ENCODE assay signal across 10 cellular contexts in genomic region chr1:26283871-26284596, GRCh38. TPM values are rescaled to one million over a fixed set of nuclear protein-coding genes. Genes with fewer than 3 reads are reported as not detected.
DNase-seq lines count a peak whose midpoint lies in the region; ATAC-seq and TF ChIP-seq lines count a peak whose summit lies in the region.
"Had no signal": no experiment of that assay in that cellular context is flagged by ENCODE, and none has a peak within 500 bp of the region (broad histone marks: within the 10 kb centered on the region; RNA-seq: fewer than 3 reads in every experiment).

No MANE protein-coding gene starts in this region.

- no peak overlapping the region for H3K27ac ChIP-seq in neural progenitor cell

- peak; percentile 43 for DNase-seq in CD14-positive monocyte (ENCODE audit: low spot score)
- peak; percentile 21 for DNase-seq in M059J (ENCODE audit: low read depth)
- DNase-seq in MCF 10A (ENCODE audit: unreplicated experiment): no peak
- DNase-seq in neural progenitor cell (ENCODE audit: low spot score): no peak
- DNase-seq in DMS 273 treated with DMSO at 0.1 percent for 48 hours (lab: John Stamatoyannopoulos, UW): no peak
- DNase-seq in cerebellar nuclear complex (lab: John Stamatoyannopoulos, UW): no peak
- DNase-seq in NCI-H2196 treated with DMSO at 0.1 percent for 48 hours (lab: John Stamatoyannopoulos, UW; ENCODE audit: unreplicated experiment): no peak
- DNase-seq: NCI-H2171 had no signal

- H2AFZ ChIP-seq in neural progenitor cell (replicated peaks): no peak overlapping the region

- H3K4me2 ChIP-seq in neural progenitor cell: no peak overlapping the region

- intact Hi-C loops in CD14-positive monocyte (cut with micrococcal nuclease) (loop anchor here (1.0 to 2.0 kb wide), 2 partner anchors 8 to 37 kb away; no protein-coding TSS in a partner anchor), MCF 10A (cut with micrococcal nuclease) (no loop called here)

- H3K79me2 ChIP-seq in neural progenitor cell (ENCODE audit: low read depth): peaks cover 23% of the 10 kb centered on the region

- H3K27me3 ChIP-seq in neural progenitor cell: no peaks in the 10 kb centered on the region

- no peaks in the 10 kb centered on the region for H3K9me3 Mint-ChIP-seq in CD14-positive monocyte
- no peaks in the 10 kb centered on the region for H3K9me3 Mint-ChIP-seq in MCF 10A (ENCODE audit: unreplicated experiment)
- H3K9me3 Mint-ChIP-seq in neural progenitor cell: no peaks in the 10 kb centered on the region
- H3K9me3 Mint-ChIP-seq: nephron had no signal

- H3K4me3 Mint-ChIP-seq in CD14-positive monocyte (peak overlapping the region; percentile 70 to 86), MCF 10A (ENCODE audit: unreplicated experiment) (no peak overlapping the region), neural progenitor cell (no peak overlapping the region)

- peaks cover 36% of the 10 kb centered on the region for H3F3A ChIP-seq in neural progenitor cell (ENCODE audit: low read depth)

- no peaks in the 10 kb centered on the region for H3K36me3 ChIP-seq in neural progenitor cell

- H3K4me1 Mint-ChIP-seq in CD14-positive monocyte: peaks cover 88% of the 10 kb centered on the region
- H3K4me1 Mint-ChIP-seq in MCF 10A (ENCODE audit: insufficient read depth, unreplicated experiment): peaks cover 47% of the 10 kb centered on the region
- peaks cover 63% of the 10 kb centered on the region for H3K4me1 Mint-ChIP-seq in neural progenitor cell

- H3K27ac Mint-ChIP-seq in CD14-positive monocyte (peak overlapping the region; percentile 96 to 100 (median 100)), MCF 10A (ENCODE audit: low read depth, unreplicated experiment) (peak overlapping the region; percentile 8), neural progenitor cell (peak overlapping the region; percentile 84)

- no peak for TF ChIP-seq CTCF in CD14-positive monocyte (IDR thresholded peaks at IDR 0.05)
- TF ChIP-seq CTCF in MCF 10A (IDR thresholded peaks at IDR 0.05; ENCODE audit: unreplicated experiment): no peak
- no peak for TF ChIP-seq CTCF in neural progenitor cell (IDR thresholded peaks at IDR 0.05)

- ATAC-seq in HG02610 (IDR thresholded peaks at IDR 0.05; ENCODE audit: unreplicated experiment): no peak

- no peak overlapping the region for H3K4me3 ChIP-seq in neural progenitor cell

- H3K9me3 ChIP-seq in neural progenitor cell (ENCODE audit: low read depth): no peaks in the 10 kb centered on the region

- H4K20me1 ChIP-seq in neural progenitor cell (ENCODE audit: low read depth): peaks cover 11% of the 10 kb centered on the region

- peaks cover 47 to 58% of the 10 kb centered on the region in 2 donors for H3K36me3 Mint-ChIP-seq in CD14-positive monocyte
- H3K36me3 Mint-ChIP-seq in MCF 10A (ENCODE audit: insufficient read depth, unreplicated experiment): peaks cover 24% of the 10 kb centered on the region
- peaks cover 3% of the 10 kb centered on the region for H3K36me3 Mint-ChIP-seq in neural progenitor cell

- peaks cover 26% of the 10 kb centered on the region for H3K4me1 ChIP-seq in neural progenitor cell

- H3K9ac ChIP-seq in neural progenitor cell: no peak overlapping the region

- H3K27me3 Mint-ChIP-seq in CD14-positive monocyte (ENCODE audit: low read depth in 3 of 3) (peaks cover 0 to 9% (median 4%) of the 10 kb centered on the region in 3 donors), MCF 10A (ENCODE audit: insufficient read depth, unreplicated experiment) (no peaks in the 10 kb centered on the region), neural progenitor cell (ENCODE audit: insufficient read depth, low read depth) (peaks cover 5% of the 10 kb centered on the region)

- no TSS peak for BruUV-seq in MCF 10A (replicated peaks; lab: Mats Ljungman, UMichigan)

- POLR2A ChIA-PET in MCF 10A (lab: Yijun Ruan, JAX): interaction anchor here (0.9 to 1.6 kb wide), 7 partner anchors 9 to 148 kb away, joined by 3 to 5 read pairs (median 3); partner anchors contain the start of genes CEP85 and DHDDS

- CTCF ChIA-PET in MCF 10A (lab: Yijun Ruan, JAX): interaction anchor here (0.8 to 2.7 kb wide), 16 partner anchors 9 to 148 kb away, joined by 3 to 21 read pairs (median 6); partner anchors contain the start of genes DHDDS and UBXN11

RNA-seq across cellular contexts. Expression of gene SH3BGRL3, which starts 4.1 kb away (rescaled TPM):
- 1,000 to 10,000 TPM; 1,706 to 1,744 TPM for polyA plus RNA-seq in CD14-positive monocyte
- 268 and 302 TPM in 2 replicates for total RNA-seq in M059J (2014; rRNA removed; shearing (Covaris generic))
- 133 and 170 TPM in 2 replicates for total RNA-seq in MCF 10A (2022)
- 15.6 and 41.9 TPM in 2 replicates for total RNA-seq in neural progenitor cell (ENCODE audit: low replicate concordance)

RNA-seq across cellular contexts. Expression of gene UBXN11, which starts 22.4 kb away (rescaled TPM):
- polyA plus RNA-seq in CD14-positive monocyte: 10 to 100 TPM; 48.0 to 52.1 TPM
- total RNA-seq in M059J (2014; rRNA removed; shearing (Covaris generic)): 4.1 and 7.3 TPM in 2 replicates
- total RNA-seq in MCF 10A (2022) (17.7 and 20.3 TPM in 2 replicates), neural progenitor cell (ENCODE audit: low replicate concordance) (5.9 and 10.2 TPM in 2 replicates)

RNA-seq across cellular contexts. Expression of gene CD52, which starts 33.7 kb away (rescaled TPM):
- polyA plus RNA-seq in CD14-positive monocyte: 1,000 to 10,000 TPM; 2,617 to 4,047 TPM
- not detected in 2 replicates for total RNA-seq in M059J (2014; rRNA removed; shearing (Covaris generic))
- not detected in 2 replicates for total RNA-seq in MCF 10A (2022)
- 2.5 and 7.3 TPM in 2 replicates for total RNA-seq in neural progenitor cell (ENCODE audit: low replicate concordance)

RNA-seq across cellular contexts. Expression of gene CEP85, which starts 50.0 kb away (rescaled TPM):
- polyA plus RNA-seq in CD14-positive monocyte: 10 to 100 TPM in 1 of 2 donors, 1 to 10 TPM in 1; 8.2 to 10.9 TPM
- 28.6 and 43.0 TPM in 2 replicates for total RNA-seq in M059J (2014; rRNA removed; shearing (Covaris generic))
- total RNA-seq in MCF 10A (2022) (11.1 and 12.2 TPM in 2 replicates), neural progenitor cell (ENCODE audit: low replicate concordance) (41.4 and 54.1 TPM in 2 replicates)

Comparison
In these comparisons a context has a peak if more than half of its experiments do, and no peak if none do; other contexts are left out.
1. DNase-seq: peak in CD14-positive monocyte (single experiment) and M059J (single experiment); none in MCF 10A (single experiment), neural progenitor cell (single experiment), DMS 273 treated with DMSO at 0.1 percent for 48 hours (single experiment), cerebellar nuclear complex (0 of 2) and NCI-H2196 treated with DMSO at 0.1 percent for 48 hours (single experiment).
2. H3K27ac Mint-ChIP-seq: peak in every context shown above with its lines; median percentile 100 in CD14-positive monocyte; 84 in neural progenitor cell; 8 in MCF 10A.
3. H3K4me3 Mint-ChIP-seq: peak in CD14-positive monocyte (2 of 2); none in MCF 10A (single experiment) and neural progenitor cell (single experiment).